ENCODE assay signal across 1 cellular context in genomic region chr6:70672549-70672948, GRCh38.
TF ChIP-seq lines count a peak whose summit lies in the region.

No MANE protein-coding gene starts in this region.

TF ChIP-seq in GM23338, 12 proteins besides CTCF, POLR2A, EP300 and RAD21:
- TF ChIP-seq POLR2AphosphoS5 (IDR thresholded peaks at IDR 0.05; ENCODE audit: low read depth) (no peak), JUNB (IDR thresholded peaks at IDR 0.05; ENCODE audit: unreplicated experiment) (no peak), STAT1 (IDR thresholded peaks at IDR 0.05; ENCODE audit: unreplicated experiment) (no peak), REST (IDR thresholded peaks at IDR 0.05; ENCODE audit: unreplicated experiment) (no peak), NANOG (IDR thresholded peaks at IDR 0.05; ENCODE audit: borderline replicate concordance) (no peak), EZH2phosphoT487 (IDR thresholded peaks at IDR 0.05; ENCODE audit: unreplicated experiment) (no peak), EZH2 (IDR thresholded peaks at IDR 0.05; ENCODE audit: low read depth, unreplicated experiment) (no peak)
